13 cellular contexts compared by ENCODE assay signal in genomic region chr15:70121656-70122297, GRCh38. TPM values are rescaled to one million over a fixed set of nuclear protein-coding genes. Genes with fewer than 3 reads are reported as not detected.
DNase-seq lines count a peak whose midpoint lies in the region; ATAC-seq lines count a peak whose summit lies in the region.
"Had no signal": no experiment of that assay in that cellular context is flagged by ENCODE, and none has a peak within 500 bp of the region (broad histone marks: within the 10 kb centered on the region; RNA-seq: fewer than 3 reads in every experiment).

No MANE protein-coding gene starts in this region.

- H3K27ac ChIP-seq in caudate nucleus (ENCODE audit: low read depth, low read length), result no peak overlapping the region
- H3K27ac ChIP-seq: HL-60, SJSA1 had no signal

- ATAC-seq in GM19463 (IDR thresholded peaks at IDR 0.05; ENCODE audit: unreplicated experiment), result no peak

- DNase-seq in AG08395 (ENCODE audit: low spot score) (peak; percentile 93), NCI-H2029 (lab: John Stamatoyannopoulos, UW) (peak; percentile 30), dedifferentiated amniotic fluid mesenchymal stem cell (ENCODE audit: extremely low spot score) (peak; percentile 34), mucosa of gallbladder (ENCODE audit: low spot score) (peak; percentile 53), KG1 (lab: John Stamatoyannopoulos, UW) (no peak), caudate nucleus (lab: John Stamatoyannopoulos, UW) (no peak), RKO (ENCODE audit: low spot score) (no peak)
- DNase-seq: activated T-cell treated with anti-CD3 and anti-CD28 coated beads, Interleukin-2, amount 50 U/mL, for 48 hours; CD4-positive, alpha-beta T cell; stimulated activated CD4-positive, alpha-beta T cell treated with anti-CD3 and anti-CD28 coated beads, Interleukin-1b, Interleukin-23, amount 100 ng/mL, for 48 hours had no signal

RNA-seq across cellular contexts. Expression of gene TLE3, which starts 24.1 kb away (rescaled TPM):
- 42.5 TPM for total RNA-seq in mucosa of gallbladder

Comparison
In these comparisons a context has a peak if more than half of its experiments do, and no peak if none do; other contexts are left out.
1. DNase-seq: peak in AG08395 (single experiment), NCI-H2029 (single experiment), dedifferentiated amniotic fluid mesenchymal stem cell (single experiment) and mucosa of gallbladder (single experiment); none in KG1 (single experiment), caudate nucleus (0 of 61) and RKO (single experiment).